22 cellular contexts compared by ENCODE assay signal in genomic region chr2:19700861-19701585, GRCh38.
"Had no signal": no experiment of that assay in that cellular context is flagged by ENCODE, and none has a peak within 500 bp of the region (broad histone marks: within the 10 kb centered on the region; RNA-seq: fewer than 3 reads in every experiment).

No MANE protein-coding gene starts in this region.

- ATAC-seq: effector memory CD8-positive, alpha-beta T cell; left colon; mucosa of descending colon; natural killer cell treated with Interleukin-12 subunit alpha and Interleukin-12 subunit beta and Interleukin-15 and Interleukin-18, amount 100 ng/mL, for 72 hours; right lobe of liver; stimulated activated naive B cell treated with anti-CD40 and anti-IgM and Interleukin-4, amounts not matched to agents 10 μg/mL and 1 μg/mL and 100 μg/mL, for 72 hours; stimulated activated naive CD8-positive, alpha-beta T cell treated with anti-CD3 and anti-CD28 coated beads, Interleukin-15, amount 100 ng/mL, for 72 hours had no signal

- H3K4me1 ChIP-seq: esophagus muscularis mucosa, neural progenitor cell, parathyroid adenoma, prostate gland, right lobe of liver, testis, transverse colon had no signal

- H3K9me3 ChIP-seq: mucosa of descending colon, prostate gland, right lobe of liver, testis, transverse colon had no signal

- H3K27ac ChIP-seq: epithelial cell of prostate, esophagus muscularis mucosa, hepatocyte, neural progenitor cell, parathyroid adenoma, prostate gland, right lobe of liver, skin epidermis, testis, transverse colon had no signal

- H3K36me3 ChIP-seq: esophagus muscularis mucosa, neural progenitor cell, prostate gland, right lobe of liver, transverse colon had no signal

- H3K4me3 ChIP-seq: esophagus muscularis mucosa, hepatocyte, mucosa of descending colon, neural progenitor cell, prostate gland, right lobe of liver, skin epidermis, testis, transverse colon had no signal

- DNase-seq: cerebellar nuclear complex; effector memory CD8-positive, alpha-beta T cell; foreskin fibroblast; left colon; mucosa of descending colon; occipital lobe; retina; right lobe of liver; stimulated activated CD4-positive, alpha-beta T cell treated with anti-CD3 and anti-CD28 coated beads, Interleukin-2, amount 100 ng/mL, for 24 hours; stimulated activated CD4-positive, alpha-beta T cell treated with anti-CD3 and anti-CD28 coated beads, Interleukin-4, amount 100 ng/mL, for 4 hours; stimulated activated naive B cell treated with anti-CD40 and anti-IgM and Interleukin-4, amounts not matched to agents 10 μg/mL and 1 μg/mL and 100 μg/mL, for 72 hours; stimulated activated naive CD8-positive, alpha-beta T cell treated with anti-CD3 and anti-CD28 coated beads, Interleukin-15, amount 100 ng/mL, for 72 hours; testis; transverse colon had no signal

- H3K27me3 ChIP-seq: esophagus muscularis mucosa, hepatocyte, neural progenitor cell, right lobe of liver, testis, transverse colon had no signal
